ENCODE assay signal across 15 cellular contexts in the genomic region with DNA sequence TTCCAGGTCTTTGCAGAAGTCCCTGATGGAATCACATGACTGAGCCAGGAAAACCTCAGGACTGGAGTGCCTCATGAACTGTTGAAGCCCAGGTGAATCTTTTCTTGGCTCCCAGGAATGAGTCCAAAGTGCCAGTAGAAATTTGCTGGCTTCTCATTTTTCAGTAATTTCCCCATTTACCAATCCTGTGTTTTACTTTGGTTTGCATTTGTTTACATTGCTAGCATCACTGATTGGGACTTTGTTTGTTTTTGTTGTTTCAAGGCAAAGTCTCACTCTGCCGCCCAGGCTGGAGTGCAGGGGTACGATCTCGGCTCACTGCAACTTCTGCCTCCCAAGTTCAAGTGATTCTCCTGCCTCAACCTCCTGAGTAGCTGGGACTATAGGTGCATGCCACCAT. TPM values are rescaled to one million over a fixed set of nuclear protein-coding genes. Genes with fewer than 3 reads are reported as not detected.
"Had no signal": no experiment of that assay in that cellular context is flagged by ENCODE, and none has a peak within 500 bp of the region (broad histone marks: within the 10 kb centered on the region; RNA-seq: fewer than 3 reads in every experiment).

No MANE protein-coding gene starts in this region.

- ATAC-seq: activated CD8-positive, alpha-beta T cell treated with anti-CD3 and anti-CD28 coated beads for 36 hours; lower lobe of right lung; naive thymus-derived CD4-positive, alpha-beta T cell; stimulated activated naive B cell treated with anti-CD40 and anti-IgM and Interleukin-4, amounts not matched to agents 10 μg/mL and 1 μg/mL and 100 μg/mL, for 72 hours had no signal

- H3K27me3 ChIP-seq: right lobe of liver, tibial nerve had no signal

- DNase-seq: activated CD8-positive, alpha-beta T cell treated with anti-CD3 and anti-CD28 coated beads for 36 hours; caudate nucleus; cortex of kidney; effector memory CD4-positive, alpha-beta T cell; kidney glomerular epithelial cell; lower lobe of right lung; naive thymus-derived CD4-positive, alpha-beta T cell; right lobe of liver; Right ventricle myocardium superior; SK-N-SH; stimulated activated naive B cell treated with anti-CD40 and anti-IgM and Interleukin-4, amounts not matched to agents 10 μg/mL and 1 μg/mL and 100 μg/mL, for 72 hours had no signal

- H3K27ac ChIP-seq: hepatocyte, lower lobe of right lung, prostate gland, right lobe of liver, tibial nerve had no signal

- H3K9me3 ChIP-seq: lower lobe of right lung, prostate gland, right lobe of liver had no signal

RNA-seq across cellular contexts. Expression of gene RSPH10B2, which starts 45.6 kb away (rescaled TPM):
- total RNA-seq: hepatocyte, Right ventricle myocardium superior, subcutaneous adipose tissue had no signal
